ENCODE assay signal across 1 cellular context in the genomic region with DNA sequence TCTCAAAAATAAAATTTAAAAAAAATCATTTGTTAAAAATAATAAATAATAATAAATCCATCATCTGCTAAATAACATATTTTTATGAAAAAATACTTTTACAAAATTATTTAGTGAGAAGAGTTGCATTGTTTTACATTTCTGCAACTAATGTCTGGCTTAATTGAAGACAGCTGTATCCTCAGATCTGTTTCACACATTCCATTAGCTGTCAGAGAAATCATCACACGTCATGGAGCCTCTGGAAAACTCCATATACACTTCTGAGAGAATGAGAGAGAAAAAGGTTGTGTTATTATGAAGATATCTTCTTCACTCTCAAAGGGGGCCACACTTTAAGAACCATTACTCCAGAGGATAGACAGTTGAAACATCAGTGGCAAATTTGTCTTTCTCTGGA.
TF ChIP-seq lines count a peak whose summit lies in the region.

No MANE protein-coding gene starts in this region.

TF ChIP-seq in IMR-90, 13 proteins besides CTCF, POLR2A, EP300 and RAD21:
- TF ChIP-seq, protein P1, sequence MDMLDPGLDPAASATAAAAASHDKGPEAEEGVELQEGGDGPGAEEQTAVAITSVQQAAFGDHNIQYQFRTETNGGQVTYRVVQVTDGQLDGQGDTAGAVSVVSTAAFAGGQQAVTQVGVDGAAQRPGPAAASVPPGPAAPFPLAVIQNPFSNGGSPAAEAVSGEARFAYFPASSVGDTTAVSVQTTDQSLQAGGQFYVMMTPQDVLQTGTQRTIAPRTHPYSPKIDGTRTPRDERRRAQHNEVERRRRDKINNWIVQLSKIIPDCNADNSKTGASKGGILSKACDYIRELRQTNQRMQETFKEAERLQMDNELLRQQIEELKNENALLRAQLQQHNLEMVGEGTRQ (IDR thresholded peaks at IDR 0.05; ENCODE audit: low read depth, low read length), result no peak
